Comparison of ENCODE assay signal across 24 cellular contexts in the genomic region with DNA sequence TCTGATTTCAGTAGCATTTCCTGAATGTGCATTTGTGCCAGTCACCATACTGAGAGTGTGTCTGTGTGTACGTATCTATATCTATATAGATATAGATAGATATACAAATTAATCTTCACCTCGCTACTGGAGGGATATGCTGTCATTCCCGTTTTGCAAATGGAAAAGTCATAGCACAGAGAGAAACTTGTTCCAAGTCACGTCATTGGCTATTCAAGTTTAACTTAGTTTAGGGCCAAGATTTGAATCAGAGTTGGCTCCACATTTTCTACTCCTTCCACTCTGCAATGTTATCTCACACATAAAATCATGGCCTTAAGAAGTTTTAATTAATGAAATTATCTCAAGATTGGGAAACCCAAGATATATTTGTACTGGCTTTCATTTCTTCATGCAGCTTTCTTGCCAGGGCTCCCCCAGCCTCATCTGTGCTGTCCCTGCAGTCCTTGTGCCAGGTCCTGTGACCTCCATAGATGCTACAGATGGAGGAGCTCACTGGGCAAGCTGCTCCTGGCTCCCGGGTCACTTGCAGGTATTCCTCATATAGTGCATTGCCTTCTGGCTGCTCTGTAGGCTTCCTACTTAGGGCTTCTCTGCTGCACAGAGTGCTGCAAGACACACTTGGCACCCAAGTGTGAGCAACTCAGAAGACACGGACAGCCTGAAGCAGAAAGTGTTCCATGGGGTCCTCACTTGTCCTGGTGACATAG.
DNase-seq lines count a peak whose midpoint lies in the region; ATAC-seq, FAIRE-seq and TF ChIP-seq lines count a peak whose summit lies in the region.
"Had no signal": no experiment of that assay in that cellular context is flagged by ENCODE, and none has a peak within 500 bp of the region (broad histone marks: within the 10 kb centered on the region; RNA-seq: fewer than 3 reads in every experiment).

No MANE protein-coding gene starts in this region.

- H3K27me3 ChIP-seq in esophagus muscularis mucosa (no peaks in the 10 kb centered on the region), tibial nerve (no peaks in the 10 kb centered on the region)

- in situ Hi-C loops in GM13976 (cut with MboI; ENCODE audit: low sequenced_read_pairs, unreplicated experiment) = no loop called here

- intact Hi-C loops in Right ventricle myocardium inferior (cut with DNase I) = no loop called here
- intact Hi-C loops in cardiac septum (cut with DNase I) = no loop called here
- intact Hi-C loops in esophagus muscularis mucosa (cut with DNase I) = no loop called here

- H3K36me3 ChIP-seq in esophagus muscularis mucosa (no peaks in the 10 kb centered on the region), tibial nerve (no peaks in the 10 kb centered on the region)

- peak; percentile 48 for ATAC-seq in Right ventricle myocardium inferior
- ATAC-seq: A549 had no signal

- peak; percentile 0 for TF ChIP-seq CTCF in GM13976 (IDR thresholded peaks at IDR 0.05; ENCODE audit: borderline replicate concordance, control extremely low read depth, extremely low read depth, insufficient read depth, missing control alignments)
- no peak for TF ChIP-seq CTCF in esophagus muscularis mucosa (IDR thresholded peaks at IDR 0.05)
- TF ChIP-seq CTCF in tibial nerve (IDR thresholded peaks at IDR 0.05) = no peak

- TF ChIP-seq POLR2A in esophagus muscularis mucosa (IDR thresholded peaks at IDR 0.05; ENCODE audit: low read depth) (no peak), tibial nerve (IDR thresholded peaks at IDR 0.05) (no peak)

- H3K4me3 ChIP-seq in esophagus muscularis mucosa = no peak overlapping the region
- H3K4me3 ChIP-seq in tibial nerve = no peak overlapping the region
- H3K4me3 ChIP-seq: A549, GM23248 had no signal

- H3K9me3 ChIP-seq in esophagus muscularis mucosa (no peaks in the 10 kb centered on the region), tibial nerve (no peaks in the 10 kb centered on the region)
- H3K9me3 ChIP-seq: A549, Caco-2 had no signal

- DNase-seq in Right ventricle myocardium inferior (ENCODE audit: missing footprints) = no peak
- no peak for DNase-seq in cardiac septum (ENCODE audit: low spot score)
- no peak for DNase-seq in GM13976 (ENCODE audit: low spot score)
- peak; percentile 79 for DNase-seq in esophagus muscularis mucosa (ENCODE audit: extremely low spot score)
- no peak for DNase-seq in urothelium cell line (ENCODE audit: low spot score)
- no peak for DNase-seq in tibial nerve (ENCODE audit: low spot score in 2 of 2)
- DNase-seq in DMS 273 treated with DMSO at 0.1 percent for 48 hours (lab: John Stamatoyannopoulos, UW) = no peak
- DNase-seq in NCI-H2196 (lab: John Stamatoyannopoulos, UW; ENCODE audit: unreplicated experiment) = no peak
- DNase-seq: AML-193; Caco-2; CD4-positive, alpha-beta T cell; DMS153; DMS79; GF-D8; GM23248; HCEC 1CT; IMR-90 had no signal

- FAIRE-seq in urothelium cell line (lab: Jason Lieb, UNC) = peak; percentile 46
- FAIRE-seq: A549, D721Med, GM19239, H54, HTR-8/SVneo had no signal

- WGBS in esophagus muscularis mucosa = 65% methylated on average over 6 of the region's 6 CpGs
- 68 to 76% methylated on average over 6 of the region's 6 CpGs for WGBS in tibial nerve, 2 donors

- H3K4me1 ChIP-seq in esophagus muscularis mucosa (peaks cover 0 to 27% (median 19%) of the 10 kb centered on the region in 4 donors), tibial nerve (no peaks in the 10 kb centered on the region)
- H3K4me1 ChIP-seq: A549, Caco-2 had no signal

- no peak for TF ChIP-seq EP300 in esophagus muscularis mucosa (IDR thresholded peaks at IDR 0.05)
- TF ChIP-seq EP300 in tibial nerve (IDR thresholded peaks at IDR 0.05) = no peak

- H3K27ac ChIP-seq in esophagus muscularis mucosa (replicated peaks in 1 of 4) (no peak overlapping the region), tibial nerve (no peak overlapping the region)
- H3K27ac ChIP-seq: 22Rv1, A549, C4-2B, GM23248 had no signal
